Comparison of ENCODE assay signal across 8 cellular contexts in the genomic region with DNA sequence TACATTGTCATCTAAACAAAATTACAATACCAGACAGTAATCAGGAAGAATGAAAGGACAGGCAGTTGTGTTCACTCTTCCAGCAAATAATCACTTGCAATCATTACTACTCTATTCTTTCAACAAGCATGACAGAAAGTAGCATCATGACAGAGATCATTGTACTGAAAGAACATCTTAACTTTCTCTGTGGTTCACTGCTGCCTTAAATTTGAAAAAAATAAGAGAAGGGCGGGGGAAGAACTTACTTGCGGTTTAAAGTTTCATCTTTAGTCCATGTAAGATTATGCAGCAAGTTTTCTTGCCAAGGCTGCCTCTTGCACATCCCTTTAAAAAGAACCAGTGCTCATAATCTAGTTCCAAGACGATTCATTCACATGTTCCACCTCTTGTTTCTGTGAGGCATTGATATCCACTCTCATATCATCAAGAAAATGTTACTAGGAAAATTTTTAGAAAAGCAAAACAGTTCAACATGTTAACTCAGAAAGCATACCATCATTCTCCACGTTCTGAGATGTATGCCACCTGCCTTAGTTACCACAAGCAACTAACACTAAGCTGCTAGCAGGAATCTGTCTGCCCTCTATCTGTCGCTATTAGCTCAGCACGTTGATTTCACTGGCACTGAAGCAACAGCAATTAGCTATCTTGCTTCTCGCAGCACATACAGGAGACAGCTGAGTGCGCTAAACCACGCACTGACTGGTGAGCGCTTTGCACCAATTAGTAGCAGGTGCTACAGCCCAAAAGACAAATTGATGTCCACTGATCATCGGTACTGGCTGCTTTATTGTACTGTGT. TPM values are rescaled to one million over a fixed set of nuclear protein-coding genes. Genes with fewer than 3 reads are reported as not detected.
DNase-seq lines count a peak whose midpoint lies in the region; ATAC-seq and TF ChIP-seq lines count a peak whose summit lies in the region.

A gene (minus strand): TSS at position 555 of the 804 bp plus-strand sequence. CDS start 136,969 bp downstream, outside the sequence.

- no peaks in the 10 kb centered on the region for H3K27me3 Mint-ChIP-seq in activated CD4-positive, alpha-beta T cell treated with anti-CD3 and anti-CD28 coated beads, Interleukin-2, amount 10 ng/mL, durations not matched to agents 7 days and 5 days

- no peak within 1 kb of the TSS for H3K4me3 Mint-ChIP-seq in activated CD4-positive, alpha-beta T cell treated with anti-CD3 and anti-CD28 coated beads, Interleukin-2, amount 10 ng/mL, durations not matched to agents 7 days and 5 days

- H3K9me3 Mint-ChIP-seq in activated CD4-positive, alpha-beta T cell treated with anti-CD3 and anti-CD28 coated beads, Interleukin-2, amount 10 ng/mL, durations not matched to agents 7 days and 5 days, result no peaks in the 10 kb centered on the region

- H3K4me1 Mint-ChIP-seq in activated CD4-positive, alpha-beta T cell treated with anti-CD3 and anti-CD28 coated beads, Interleukin-2, amount 10 ng/mL, durations not matched to agents 7 days and 5 days, result no peaks in the 10 kb centered on the region

- CTCF ChIA-PET in activated CD4-positive, alpha-beta T cell treated with anti-CD3 and anti-CD28 coated beads, Interleukin-2, amount 10 ng/mL, durations not matched to agents 7 days and 5 days (lab: Charles Lee), result no interaction called here

- DNase-seq in OCI-M1 (lab: John Stamatoyannopoulos, UW), result peak; percentile 89
- peak; percentile 7 to 83 (median 48) for DNase-seq in head of caudate nucleus
- DNase-seq in retinal pigment epithelial cell (ENCODE audit: low read depth), result peak; percentile 63
- DNase-seq in activated CD4-positive, alpha-beta T cell treated with anti-CD3 and anti-CD28 coated beads, Interleukin-2, amount 10 ng/mL, durations not matched to agents 7 days and 5 days, result no peak

- POLR2A ChIA-PET in activated CD4-positive, alpha-beta T cell treated with anti-CD3 and anti-CD28 coated beads, Interleukin-2, amount 10 ng/mL, durations not matched to agents 7 days and 5 days (lab: Charles Lee), result no interaction called here

- no peak within 1 kb of the TSS for H3K27ac Mint-ChIP-seq in activated CD4-positive, alpha-beta T cell treated with anti-CD3 and anti-CD28 coated beads, Interleukin-2, amount 10 ng/mL, durations not matched to agents 7 days and 5 days

- H3K36me3 Mint-ChIP-seq in activated CD4-positive, alpha-beta T cell treated with anti-CD3 and anti-CD28 coated beads, Interleukin-2, amount 10 ng/mL, durations not matched to agents 7 days and 5 days (ENCODE audit: low read depth), result no peaks in the 10 kb centered on the region

- ATAC-seq in HG03432 (IDR thresholded peaks at IDR 0.05; ENCODE audit: unreplicated experiment), result peak; percentile 79
- ATAC-seq in GM19455 (IDR thresholded peaks at IDR 0.05; ENCODE audit: unreplicated experiment), result no peak
- no peak for ATAC-seq in HG03108 (IDR thresholded peaks at IDR 0.05; ENCODE audit: unreplicated experiment)
- ATAC-seq in HG02588 (IDR thresholded peaks at IDR 0.05; ENCODE audit: unreplicated experiment), result no peak

- peak; percentile 78 for TF ChIP-seq CTCF in retinal pigment epithelial cell (conservative IDR thresholded peaks at IDR 0.05; ENCODE audit: low read depth, low read length)

- intact Hi-C loops in head of caudate nucleus (cut with DNase I), result no loop called here

- no peak within 1 kb of the TSS for H3K4me3 ChIP-seq in retinal pigment epithelial cell (ENCODE audit: low read length)

RNA-seq across cellular contexts. Expression of the gene that starts here (rescaled TPM):
- total RNA-seq in activated CD4-positive, alpha-beta T cell treated with anti-CD3 and anti-CD28 coated beads, Interleukin-2, amount 10 ng/mL, durations not matched to agents 7 days and 5 days, result not detected
